In the genomic region with DNA sequence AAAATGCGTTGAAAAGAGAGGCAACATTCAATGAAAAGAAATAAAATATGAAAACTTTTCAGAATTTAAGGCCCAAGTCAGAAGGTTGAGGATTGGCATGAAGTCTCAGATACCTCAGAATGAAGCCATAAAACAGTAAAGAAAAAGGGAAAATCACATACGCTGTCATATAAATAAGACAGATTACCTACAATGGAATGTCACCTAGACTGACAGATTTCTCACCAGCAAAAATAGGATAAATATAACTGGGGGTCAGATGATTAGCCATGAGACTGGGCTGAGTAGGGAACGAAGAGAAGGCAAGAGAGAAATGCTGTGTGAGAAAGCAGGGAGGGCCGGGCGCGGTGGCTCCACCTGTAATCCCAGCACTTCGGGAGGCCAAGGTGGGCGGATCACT, we compare ENCODE assay signal across 31 cellular contexts.
"Had no signal": no experiment of that assay in that cellular context is flagged by ENCODE, and none has a peak within 500 bp of the region (broad histone marks: within the 10 kb centered on the region; RNA-seq: fewer than 3 reads in every experiment).

No MANE protein-coding gene starts in this region.

- H3K27me3 Mint-ChIP-seq: activated naive CD8-positive, alpha-beta T cell had no signal

- H3K9me3 ChIP-seq: esophagus muscularis mucosa, gastrocnemius medialis, heart right ventricle had no signal

- H3K27ac Mint-ChIP-seq: activated CD4-positive, alpha-beta memory T cell treated with anti-CD3 and anti-CD28 coated beads for 36 hours; activated CD4-positive, alpha-beta T cell treated with anti-CD3 and anti-CD28 coated beads for 36 hours; activated CD4-positive, alpha-beta T cell treated with anti-CD3 and anti-CD28 coated beads, Interleukin-2, amount 10 ng/mL, durations not matched to agents 24 days and 14 days; activated CD8-positive, alpha-beta memory T cell treated with anti-CD3 and anti-CD28 coated beads, Interleukin-2, amount 10 ng/mL, durations not matched to agents 7 days and 5 days; activated CD8-positive, alpha-beta T cell treated with anti-CD3 and anti-CD28 coated beads, Interleukin-2, amount 10 ng/mL, durations not matched to agents 7 days and 5 days; activated naive CD4-positive, alpha-beta T cell treated with anti-CD3 and anti-CD28 coated beads, Interleukin-2, amount 10 ng/mL, durations not matched to agents 7 days and 5 days; activated naive CD8-positive, alpha-beta T cell; activated T-helper 2 cell treated with anti-CD3 and anti-CD28 coated beads, Interferon-gamma antibody, Interleukin-2, Interleukin-4, amounts not matched to agents 10 μg/mL and 5 μg/mL and 100 μg/mL, durations not matched to agents 14 hours and 24 hours and 36 hours; T-cell; T-helper 1 cell treated with Interleukin-12 subunit alpha and Interleukin-12 subunit beta and Interleukin-4 antibody, amounts not matched to agents 30 μg/mL and 1 μg/mL, for 36 hours; T-helper 2 cell treated with Interferon-gamma antibody and Interleukin-4, amounts not matched to agents 5 μg/mL and 100 μg/mL, for 36 hours had no signal

- ATAC-seq: activated CD4-positive, alpha-beta T cell treated with anti-CD3 and anti-CD28 coated beads for 36 hours; activated CD8-positive, alpha-beta memory T cell treated with anti-CD3 and anti-CD28 coated beads, Interleukin-2, amount 10 ng/mL, durations not matched to agents 7 days and 5 days; activated CD8-positive, alpha-beta T cell treated with anti-CD3 and anti-CD28 coated beads, Interleukin-2, amount 10 ng/mL, durations not matched to agents 7 days and 5 days; effector memory CD8-positive, alpha-beta T cell; foreskin keratinocyte; gastrocnemius medialis; heart right ventricle; T-cell had no signal

- H3K27me3 ChIP-seq: brain microvascular endothelial cell, esophagus muscularis mucosa, gastrocnemius medialis had no signal

- H3K4me3 ChIP-seq: esophagus muscularis mucosa, gastrocnemius medialis, heart right ventricle had no signal

- H3K36me3 ChIP-seq: brain microvascular endothelial cell, esophagus muscularis mucosa, gastrocnemius medialis, heart right ventricle, WERI-Rb-1 had no signal

- H3K9me3 Mint-ChIP-seq: activated CD4-positive, alpha-beta memory T cell treated with anti-CD3 and anti-CD28 coated beads for 36 hours; activated CD4-positive, alpha-beta T cell treated with anti-CD3 and anti-CD28 coated beads, Interleukin-2, amount 10 ng/mL, durations not matched to agents 24 days and 14 days; activated naive CD4-positive, alpha-beta T cell treated with anti-CD3 and anti-CD28 coated beads, Interleukin-2, amount 10 ng/mL, durations not matched to agents 7 days and 5 days; activated T-helper 2 cell treated with anti-CD3 and anti-CD28 coated beads, Interferon-gamma antibody, Interleukin-2, Interleukin-4, amounts not matched to agents 10 μg/mL and 5 μg/mL and 100 μg/mL, durations not matched to agents 14 hours and 24 hours and 36 hours; effector memory CD8-positive, alpha-beta T cell; T-cell; T-helper 1 cell treated with Interleukin-12 subunit alpha and Interleukin-12 subunit beta and Interleukin-4 antibody, amounts not matched to agents 30 μg/mL and 1 μg/mL, for 36 hours; T-helper 2 cell treated with Interferon-gamma antibody and Interleukin-4, amounts not matched to agents 5 μg/mL and 100 μg/mL, for 36 hours had no signal

- DNase-seq: activated CD4-positive, alpha-beta memory T cell treated with anti-CD3 and anti-CD28 coated beads for 36 hours; activated CD4-positive, alpha-beta T cell treated with anti-CD3 and anti-CD28 coated beads for 36 hours; activated CD4-positive, alpha-beta T cell treated with anti-CD3 and anti-CD28 coated beads, Interleukin-2, amount 10 ng/mL, durations not matched to agents 24 days and 14 days; activated CD4-positive, CD25-positive, alpha-beta regulatory T cell; activated CD4-positive, CD25-positive, alpha-beta regulatory T cell treated with anti-CD3 and anti-CD28 coated beads, Interleukin-2, amount 50 U/mL, for 72 hours; activated CD8-positive, alpha-beta memory T cell treated with anti-CD3 and anti-CD28 coated beads, Interleukin-2, amount 10 ng/mL, durations not matched to agents 7 days and 5 days; activated CD8-positive, alpha-beta memory T cell treated with anti-CD3 and anti-CD28 coated beads, Interleukin-2, amount 50 U/mL, for 4 hours; activated CD8-positive, alpha-beta T cell treated with anti-CD3 and anti-CD28 coated beads, Interleukin-2, amount 10 ng/mL, durations not matched to agents 7 days and 5 days; activated effector memory CD4-positive, alpha-beta T cell treated with anti-CD3 and anti-CD28 coated beads, Interleukin-2, amount 50 U/mL, for 16 hours; activated naive CD4-positive, alpha-beta T cell treated with anti-CD3 and anti-CD28 coated beads, Interleukin-2, amount 10 ng/mL, durations not matched to agents 7 days and 5 days; activated T-cell treated with anti-CD3 and anti-CD28 coated beads, Interleukin-2, amount 50 U/mL, for 1 hour; amniotic stem cell; anterior cingulate cortex; brain microvascular endothelial cell; cortex of kidney; dermis blood vessel endothelial cell; effector CD4-positive, alpha-beta T cell; effector memory CD8-positive, alpha-beta T cell; erythroblast; foreskin keratinocyte; gastrocnemius medialis; heart right ventricle; SW 1271; T-cell; T1000; WERI-Rb-1 had no signal

- H3K36me3 Mint-ChIP-seq: activated CD4-positive, alpha-beta memory T cell treated with anti-CD3 and anti-CD28 coated beads for 36 hours; activated CD8-positive, alpha-beta memory T cell treated with anti-CD3 and anti-CD28 coated beads, Interleukin-2, amount 10 ng/mL, durations not matched to agents 7 days and 5 days; activated naive CD4-positive, alpha-beta T cell treated with anti-CD3 and anti-CD28 coated beads, Interleukin-2, amount 10 ng/mL, durations not matched to agents 7 days and 5 days; activated naive CD8-positive, alpha-beta T cell; T-cell had no signal

- H3K4me1 ChIP-seq: esophagus muscularis mucosa, gastrocnemius medialis had no signal

- H3K4me3 Mint-ChIP-seq: activated CD4-positive, alpha-beta memory T cell treated with anti-CD3 and anti-CD28 coated beads for 36 hours; activated CD4-positive, alpha-beta T cell treated with anti-CD3 and anti-CD28 coated beads for 36 hours; activated CD4-positive, alpha-beta T cell treated with anti-CD3 and anti-CD28 coated beads, Interleukin-2, amount 10 ng/mL, durations not matched to agents 24 days and 14 days; activated CD8-positive, alpha-beta memory T cell treated with anti-CD3 and anti-CD28 coated beads, Interleukin-2, amount 10 ng/mL, durations not matched to agents 7 days and 5 days; activated CD8-positive, alpha-beta T cell treated with anti-CD3 and anti-CD28 coated beads, Interleukin-2, amount 10 ng/mL, durations not matched to agents 7 days and 5 days; activated naive CD4-positive, alpha-beta T cell treated with anti-CD3 and anti-CD28 coated beads, Interleukin-2, amount 10 ng/mL, durations not matched to agents 7 days and 5 days; activated naive CD8-positive, alpha-beta T cell; effector memory CD8-positive, alpha-beta T cell; T-cell; T-helper 1 cell treated with Interleukin-12 subunit alpha and Interleukin-12 subunit beta and Interleukin-4 antibody, amounts not matched to agents 30 μg/mL and 1 μg/mL, for 36 hours; T-helper 2 cell treated with Interferon-gamma antibody and Interleukin-4, amounts not matched to agents 5 μg/mL and 100 μg/mL, for 36 hours had no signal

- H3K27ac ChIP-seq: brain microvascular endothelial cell, esophagus muscularis mucosa, gastrocnemius medialis, heart right ventricle, WERI-Rb-1 had no signal
